1 cellular context compared by ENCODE assay signal in genomic region chr3:44511238-44511567, GRCh38.
TF ChIP-seq lines count a peak whose summit lies in the region.

No MANE protein-coding gene starts in this region.

TF ChIP-seq in K562, 482 proteins besides CTCF, POLR2A, EP300 and RAD21:
- TF ChIP-seq NBN (IDR thresholded peaks at IDR 0.05; ENCODE audit: low read depth) (0 out of 2 replicates have a peak, but pooled peaks have one; percentile 20), NR2C1 (IDR thresholded peaks at IDR 0.05) (no peak), NR2C1 (tag; IDR thresholded peaks at IDR 0.05) (peak; percentile 17; the same call in 1 of the 2 replicates), PBX2 (CRISPR knock-in tag; IDR thresholded peaks at IDR 0.05; ENCODE audit: low read depth) (no peak), PBX2 (tag; conservative IDR thresholded peaks at IDR 0.05; ENCODE audit: low read depth) (0 out of 2 replicates have a peak, but pooled peaks have one; percentile 12), HLTF (IDR thresholded peaks at IDR 0.05) (no peak), ZBTB17 (CRISPR knock-in tag; IDR thresholded peaks at IDR 0.05) (no peak), ZNF57 (CRISPR knock-in tag; IDR thresholded peaks at IDR 0.05) (no peak), ARNT (IDR thresholded peaks at IDR 0.05) (0 out of 4 replicates have a peak, but pooled peaks of 1 of the 2 experiments have one; percentile 3), PKNOX1 (IDR thresholded peaks at IDR 0.05) (peak; percentile 36; the same call in 1 of the 2 replicates), ZBTB11 (CRISPR knock-in tag; IDR thresholded peaks at IDR 0.05) (0 out of 6 replicates have a peak, but pooled peaks of 1 of the 3 experiments have one; percentile 11), HDAC2 (IDR thresholded peaks at IDR 0.05) (0 out of 2 replicates have a peak, but pooled peaks have one; percentile 11), ARID1B (IDR thresholded peaks at IDR 0.05) (0 out of 2 replicates have a peak, but pooled peaks have one; percentile 2), TBP (optimal IDR thresholded peaks at IDR 0.05; ENCODE audit: low read depth, low read length) (no peak), CHAMP1 (IDR thresholded peaks at IDR 0.05) (no peak), ZNF280B (CRISPR knock-in tag; IDR thresholded peaks at IDR 0.05) (no peak), MXI1 (IDR thresholded peaks at IDR 0.05; ENCODE audit: low read depth, low read length) (no peak), NRF1 (conservative IDR thresholded peaks at IDR 0.05 in 1 of 2, IDR thresholded peaks at IDR 0.05 in 1 of 2) (no peak), ZNF766 (CRISPR knock-in tag; conservative IDR thresholded peaks at IDR 0.05) (peak; percentile 50; the same call in 1 of the 2 replicates), NFATC3 (IDR thresholded peaks at IDR 0.05) (no peak), ZNF134 (CRISPR knock-in tag; conservative IDR thresholded peaks at IDR 0.05) (no peak), HEY1 (CRISPR knock-in tag; IDR thresholded peaks at IDR 0.05; ENCODE audit: borderline replicate concordance) (no peak), ZBTB40 (IDR thresholded peaks at IDR 0.05) (peak; percentile 27; the same call in 1 of the 2 replicates), ZBTB40 (CRISPR knock-in tag; IDR thresholded peaks at IDR 0.05) (no peak), NR2C2 (CRISPR knock-in tag; IDR thresholded peaks at IDR 0.05) (no peak), NR2C2 (tag; IDR thresholded peaks at IDR 0.05) (0 out of 2 replicates have a peak, but pooled peaks have one; percentile 12)
